In genomic region chr2:142827170-142827569, GRCh38 we compare ENCODE assay signal across 26 cellular contexts. TPM values are rescaled to one million over a fixed set of nuclear protein-coding genes. Genes with fewer than 3 reads are reported as not detected.
DNase-seq lines count a peak whose midpoint lies in the region; ATAC-seq and TF ChIP-seq lines count a peak whose summit lies in the region.
"Had no signal": no experiment of that assay in that cellular context is flagged by ENCODE, and none has a peak within 500 bp of the region (broad histone marks: within the 10 kb centered on the region; RNA-seq: fewer than 3 reads in every experiment).

No MANE protein-coding gene starts in this region.

- no peak overlapping the region for H2AK9ac ChIP-seq in IMR-90 (replicated peaks; ENCODE audit: low read depth, low read length, poor library complexity)

- no peak overlapping the region for H3K18ac ChIP-seq in IMR-90 (ENCODE audit: low read depth, low read length)
- no peak overlapping the region for H3K18ac ChIP-seq in trophoblast cell (ENCODE audit: low read length)

- no peaks in the 10 kb centered on the region for H3K36me3 ChIP-seq in IMR-90 (ENCODE audit: control insufficient read depth, insufficient read depth, low read length)
- H3K36me3 ChIP-seq in lower lobe of right lung: no peaks in the 10 kb centered on the region
- H3K36me3 ChIP-seq in trophoblast cell (ENCODE audit: control insufficient read depth in 1 of 2, insufficient read depth in 2 of 2, low read length in 2 of 2): peaks cover 0 to 1% of the 10 kb centered on the region in 2 experiments
- no peaks in the 10 kb centered on the region for H3K36me3 ChIP-seq in spleen
- H3K36me3 ChIP-seq: BE2C, BLaER1 had no signal

- H3K27me3 ChIP-seq in IMR-90 (ENCODE audit: control insufficient read depth, insufficient read depth, low read length) (no peaks in the 10 kb centered on the region), lower lobe of right lung (ENCODE audit: low read depth) (no peaks in the 10 kb centered on the region), trophoblast cell (ENCODE audit: insufficient read depth, low read length) (no peaks in the 10 kb centered on the region), spleen (replicated peaks in 1 of 7) (no peaks in the 10 kb centered on the region)
- H3K27me3 ChIP-seq: BE2C, BLaER1 had no signal

- H3K9me1 ChIP-seq in IMR-90 (ENCODE audit: insufficient read depth, low read length): no peaks in the 10 kb centered on the region

- no peak overlapping the region for H3K56ac ChIP-seq in IMR-90 (ENCODE audit: extremely low read depth, insufficient read depth, low read length)

- H3K36me3 Mint-ChIP-seq in progenitor cell of endocrine pancreas (ENCODE audit: insufficient read depth): no peaks in the 10 kb centered on the region
- H3K36me3 Mint-ChIP-seq: CD14-positive monocyte; CD4-positive, alpha-beta memory T cell; CD4-positive, CD25-positive, alpha-beta regulatory T cell; CD8-positive, alpha-beta memory T cell had no signal

- H2BK15ac ChIP-seq in IMR-90 (ENCODE audit: low read depth, low read length): peak overlapping the region; percentile 38; the same call in 1 of the 3 replicates

- H4K12ac ChIP-seq in trophoblast cell (ENCODE audit: low read depth, low read length): no peak overlapping the region

- H4K20me1 ChIP-seq in IMR-90 (ENCODE audit: insufficient read depth, low read length): no peaks in the 10 kb centered on the region
- H4K20me1 ChIP-seq: BLaER1 had no signal

- no peak for DNase-seq in IMR-90
- DNase-seq in lower lobe of right lung: peak; percentile 34
- no peak for DNase-seq in trophoblast cell
- peak; percentile 65 for DNase-seq in spleen
- no peak for DNase-seq in progenitor cell of endocrine pancreas (ENCODE audit: low spot score, unreplicated experiment)
- DNase-seq in AG20443 (ENCODE audit: low spot score): no peak
- DNase-seq: BE2C; C1 segment of cervical spinal cord; CD4-positive, alpha-beta memory T cell; CD4-positive, CD25-positive, alpha-beta regulatory T cell; CD8-positive, alpha-beta memory T cell; COR-L47; DMS 273 treated with DMSO at 0.1 percent for 48 hours; DMS153; DMS53; DMS79; DND-41; EL; GDM1 had no signal

- H2AK5ac ChIP-seq in IMR-90 (ENCODE audit: low read depth, low read length) (peak overlapping the region; percentile 28; the same call in 1 of the 2 replicates), trophoblast cell (ENCODE audit: low read length) (no peak overlapping the region)

- H3K27me3 Mint-ChIP-seq in progenitor cell of endocrine pancreas: no peaks in the 10 kb centered on the region
- H3K27me3 Mint-ChIP-seq: CD4-positive, alpha-beta memory T cell; CD4-positive, CD25-positive, alpha-beta regulatory T cell; CD8-positive, alpha-beta memory T cell had no signal

- H3K9ac ChIP-seq in IMR-90 (ENCODE audit: low read depth, low read length) (no peak overlapping the region), trophoblast cell (ENCODE audit: low read length) (no peak overlapping the region)
- H3K9ac ChIP-seq: BLaER1 had no signal

- H3K4me3 ChIP-seq in IMR-90 (ENCODE audit: insufficient read depth, low read depth, low read length) (no peak overlapping the region), lower lobe of right lung (no peak overlapping the region), trophoblast cell (ENCODE audit: low read depth, low read length) (no peak overlapping the region), spleen (no peak overlapping the region)
- H3K4me3 ChIP-seq: A549, BLaER1, GM12878 had no signal

- H2BK12ac ChIP-seq in trophoblast cell (ENCODE audit: low read length): peak overlapping the region; percentile 80

- H2BK120ac ChIP-seq in IMR-90 (ENCODE audit: low read depth, low read length) (no peak overlapping the region), trophoblast cell (ENCODE audit: insufficient read depth, low read length, poor library complexity) (no peak overlapping the region)

- H2BK5ac ChIP-seq in IMR-90 (ENCODE audit: low read depth, low read length, poor library complexity, severe bottlenecking): no peak overlapping the region
- H2BK5ac ChIP-seq in trophoblast cell (ENCODE audit: low read depth, low read length, poor library complexity): peak overlapping the region; percentile 40

- no peak overlapping the region for H3K23ac ChIP-seq in IMR-90 (ENCODE audit: low read depth, low read length)
- H3K23ac ChIP-seq in trophoblast cell (ENCODE audit: low read length): no peak overlapping the region

- H4K8ac ChIP-seq in IMR-90 (ENCODE audit: low read depth in 2 of 2, low read length in 2 of 2) (no peak overlapping the region), trophoblast cell (ENCODE audit: low read depth, low read length) (no peak overlapping the region)

- H3K4me1 ChIP-seq in IMR-90 (ENCODE audit: control insufficient read depth, insufficient read depth, low read length): peaks cover 6% of the 10 kb centered on the region; the same call in 1 of the 2 replicates
- no peaks in the 10 kb centered on the region for H3K4me1 ChIP-seq in lower lobe of right lung
- no peaks in the 10 kb centered on the region for H3K4me1 ChIP-seq in trophoblast cell (ENCODE audit: control insufficient read depth in 1 of 2, insufficient read depth in 2 of 2, low read length in 2 of 2)
- no peaks in the 10 kb centered on the region for H3K4me1 ChIP-seq in spleen
- H3K4me1 ChIP-seq: A549, BE2C, BLaER1 had no signal

- H2BK20ac ChIP-seq in IMR-90 (ENCODE audit: low read depth, low read length): no peak overlapping the region

- no peaks in the 10 kb centered on the region for H3K4me1 Mint-ChIP-seq in progenitor cell of endocrine pancreas (ENCODE audit: low read depth)
- H3K4me1 Mint-ChIP-seq: CD4-positive, alpha-beta memory T cell; CD4-positive, CD25-positive, alpha-beta regulatory T cell; CD8-positive, alpha-beta memory T cell had no signal

- no peak overlapping the region for H3K27ac Mint-ChIP-seq in progenitor cell of endocrine pancreas
- H3K27ac Mint-ChIP-seq: CD14-positive monocyte; CD4-positive, alpha-beta memory T cell; CD4-positive, CD25-positive, alpha-beta regulatory T cell; CD8-positive, alpha-beta memory T cell had no signal

- H3K4ac ChIP-seq in IMR-90 (ENCODE audit: low read depth, low read length) (no peak overlapping the region), trophoblast cell (ENCODE audit: low read depth, low read length) (no peak overlapping the region)

- 100% methylated on average over 9 of the region's 9 CpGs; no CpG with 5 or more reads in 1 of the 2 experiments for WGBS in IMR-90 (ENCODE audit: extremely low coverage in 2 of 2, insufficient read length in 1 of 2), 2 experiments
- no CpG with 5 or more reads among the region's 9 CpGs for WGBS in trophoblast cell (ENCODE audit: extremely low coverage, insufficient coverage, insufficient read length)
- WGBS in spleen, 5 donors: 94 to 99% (median 97%) methylated on average over 9 of the region's 9 CpGs

- H3K4me3 Mint-ChIP-seq in progenitor cell of endocrine pancreas (ENCODE audit: low read depth): no peak overlapping the region
- H3K4me3 Mint-ChIP-seq: CD14-positive monocyte; CD4-positive, alpha-beta memory T cell; CD4-positive, CD25-positive, alpha-beta regulatory T cell; CD8-positive, alpha-beta memory T cell had no signal

- in situ Hi-C loops in IMR-90 (cut with MboI; ENCODE audit: low sequenced_read_pairs): no loop called here

- CTCF ChIA-PET in IMR-90 (lab: Yijun Ruan, JAX): no interaction called here

- H3K14ac ChIP-seq in IMR-90 (replicated peaks; ENCODE audit: low read depth, low read length) (no peak overlapping the region), trophoblast cell (ENCODE audit: low read length) (no peak overlapping the region)

- intact Hi-C loops in IMR-90 (cut with micrococcal nuclease): no loop called here
- intact Hi-C loops in lower lobe of right lung (cut with DNase I): no loop called here
- intact Hi-C loops in spleen (cut with DNase I; ENCODE audit: low total_unique reads): no loop called here

- peaks cover 2% of the 10 kb centered on the region for H3K79me2 ChIP-seq in trophoblast cell (ENCODE audit: control insufficient read depth, insufficient read depth, low read length, poor library complexity)

- TF ChIP-seq POLR2A in IMR-90 (IDR thresholded peaks at IDR 0.05; ENCODE audit: low read depth, low read length) (no peak), spleen (IDR thresholded peaks at IDR 0.05) (no peak)

- POLR2A ChIA-PET in IMR-90 (lab: Charles Lee; ENCODE audit: unreplicated experiment): no interaction called here

- no TSS peak for BruUV-seq in IMR-90 (replicated peaks; lab: Mats Ljungman, UMichigan)

- ATAC-seq in IMR-90 (ENCODE audit: low read depth) (no peak), lower lobe of right lung (no peak), HG02759 (IDR thresholded peaks at IDR 0.05; ENCODE audit: unreplicated experiment) (no peak)
- ATAC-seq: A549, GM12878 had no signal

- H3K9me3 ChIP-seq in IMR-90 (ENCODE audit: control insufficient read depth, insufficient read depth, low read length): no peaks in the 10 kb centered on the region
- no peaks in the 10 kb centered on the region for H3K9me3 ChIP-seq in lower lobe of right lung
- no peaks in the 10 kb centered on the region for H3K9me3 ChIP-seq in trophoblast cell (ENCODE audit: insufficient read depth, low read depth, low read length)
- no peaks in the 10 kb centered on the region for H3K9me3 ChIP-seq in spleen
- H3K9me3 ChIP-seq: A549, BE2C, BLaER1 had no signal

- H3K9me3 Mint-ChIP-seq in progenitor cell of endocrine pancreas (ENCODE audit: low read depth): peaks cover 3% of the 10 kb centered on the region

- no peak overlapping the region for H4K91ac ChIP-seq in IMR-90 (ENCODE audit: insufficient read depth, low read depth, low read length)
- H4K91ac ChIP-seq in trophoblast cell (ENCODE audit: low read depth, low read length): no peak overlapping the region

- H3K4me2 ChIP-seq in IMR-90 (ENCODE audit: low read depth, low read length) (no peak overlapping the region), trophoblast cell (ENCODE audit: low read length) (no peak overlapping the region)
- H3K4me2 ChIP-seq: A549, BLaER1 had no signal

- H4K5ac ChIP-seq in IMR-90 (ENCODE audit: low read depth, low read length): no peak overlapping the region

- no peak overlapping the region for H2AFZ ChIP-seq in IMR-90 (replicated peaks; ENCODE audit: low read length, poor library complexity)
- no peak overlapping the region for H2AFZ ChIP-seq in trophoblast cell (ENCODE audit: insufficient read depth, low read length, poor library complexity)

- no peak for TF ChIP-seq CTCF in IMR-90 (conservative IDR thresholded peaks at IDR 0.05; ENCODE audit: low read depth, low read length)
- TF ChIP-seq CTCF in lower lobe of right lung (IDR thresholded peaks at IDR 0.05): no peak
- no peak for TF ChIP-seq CTCF in spleen (IDR thresholded peaks at IDR 0.05 in 8 of 11, conservative IDR thresholded peaks at IDR 0.05 in 3 of 11)
- no peak for TF ChIP-seq CTCF in progenitor cell of endocrine pancreas (IDR thresholded peaks at IDR 0.05; ENCODE audit: unreplicated experiment)

- dilution Hi-C loops in IMR-90 (cut with HindIII; ENCODE audit: low sequenced_read_pairs, unreplicated experiment): no loop called here

- H3K27ac ChIP-seq in IMR-90 (ENCODE audit: insufficient read depth, low read length): no peak overlapping the region
- H3K27ac ChIP-seq in lower lobe of right lung: no peak overlapping the region
- no peak overlapping the region for H3K27ac ChIP-seq in trophoblast cell (ENCODE audit: low read depth, low read length)
- no peak overlapping the region for H3K27ac ChIP-seq in spleen
- H3K27ac ChIP-seq: 22Rv1, A549, BLaER1 had no signal

- TF ChIP-seq RAD21 in IMR-90 (IDR thresholded peaks at IDR 0.05; ENCODE audit: low read length): no peak

- H3K79me1 ChIP-seq in IMR-90 (ENCODE audit: low read depth in 1 of 2, low read length in 2 of 2) (no peaks in the 10 kb centered on the region), trophoblast cell (ENCODE audit: low read length) (no peaks in the 10 kb centered on the region)

RNA-seq across cellular contexts. Expression of gene KYNU, which starts 50.3 kb away (rescaled TPM):
- 2.2 and 2.9 TPM in 2 replicates for total RNA-seq in IMR-90 (2012; rRNA removed)
- polyA plus RNA-seq in IMR-90 (2012; rRNA removed): 0.53 and 0.75 TPM in 2 replicates
- 0.13 and 0.26 TPM in 2 replicates for polyA plus RNA-seq in IMR-90 (2012; cell fraction: cytosol; rRNA removed)
- polyA plus RNA-seq in IMR-90 (2012; cell fraction: nucleus; rRNA removed; ENCODE audit: low replicate concordance): 0.04 and 0.56 TPM in 2 replicates
- total RNA-seq in lower lobe of right lung: 30.6 TPM
- polyA plus RNA-seq in trophoblast cell (2013): 15.0 and 15.5 TPM in 2 replicates
- 10 to 100 TPM; 17.6 to 38.4 (median 21.4) TPM for total RNA-seq in spleen
- polyA plus RNA-seq in spleen: 10 to 100 TPM; 11.1 to 13.8 (median 11.2) TPM
- total RNA-seq in progenitor cell of endocrine pancreas: not detected in 2 replicates
- total RNA-seq: CD4-positive, CD25-positive, alpha-beta regulatory T cell; G401 had no signal
- polyA plus RNA-seq: CD8-positive, alpha-beta memory T cell had no signal

Comparison
In these comparisons a context has a peak if more than half of its experiments do, and no peak if none do; other contexts are left out.
1. DNase-seq: peak in lower lobe of right lung (single experiment) and spleen (single experiment); none in IMR-90 (single experiment), trophoblast cell (0 of 2), progenitor cell of endocrine pancreas (single experiment) and AG20443 (single experiment).